1 cellular context compared by ENCODE assay signal in the genomic region with DNA sequence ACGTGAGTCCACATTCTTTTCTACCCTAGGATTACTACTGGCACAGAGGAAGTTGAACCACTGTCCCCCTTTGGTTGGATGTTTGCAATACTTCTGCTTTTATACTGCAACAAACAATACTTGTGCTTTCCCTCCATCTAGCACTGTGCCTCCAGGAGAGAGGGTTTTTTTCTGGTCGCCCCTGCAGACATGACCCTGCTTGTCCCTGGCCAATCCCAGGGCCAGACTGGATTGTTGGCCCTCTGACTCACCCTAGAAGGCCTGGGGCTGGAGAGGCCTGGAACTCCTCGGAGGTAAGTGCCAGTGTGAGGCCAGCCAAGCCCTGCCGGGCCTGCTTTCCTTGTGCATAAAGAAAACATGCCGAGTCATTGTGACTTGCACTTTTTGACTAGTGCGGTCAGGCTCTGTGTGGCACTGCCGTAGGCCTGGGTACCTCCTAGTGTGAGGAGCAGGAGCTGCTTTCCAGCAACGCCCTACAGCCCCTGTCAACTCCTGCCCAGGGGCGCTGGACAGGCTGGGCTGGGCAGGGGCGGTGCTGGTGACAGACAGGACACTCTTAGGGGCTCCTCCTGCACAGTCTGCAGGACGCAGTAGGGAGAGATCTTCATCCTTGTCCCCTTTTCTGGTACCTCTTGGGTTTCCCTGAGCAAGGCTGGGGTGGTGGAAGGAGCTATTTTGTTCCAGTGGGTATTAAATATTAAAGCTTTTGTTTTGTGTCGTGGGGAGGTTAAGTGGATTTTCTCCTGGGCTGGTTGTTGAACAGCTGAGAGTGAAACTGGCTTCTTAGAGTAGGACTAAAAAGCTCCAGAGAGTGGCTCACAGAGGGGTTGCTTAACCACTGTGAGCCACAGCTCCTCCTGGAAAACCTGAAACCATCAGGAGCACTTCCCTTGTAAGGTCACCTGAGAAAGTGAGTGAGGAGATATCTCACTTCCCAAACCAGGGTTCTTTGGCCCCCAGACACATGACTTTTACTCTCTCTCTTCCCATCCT.
TF ChIP-seq lines count a peak whose summit lies in the region.

No MANE protein-coding gene starts in this region.

TF ChIP-seq in SK-N-SH, 30 proteins besides CTCF, POLR2A, EP300 and RAD21 (continued from another document):
- TF ChIP-seq, protein P1, sequence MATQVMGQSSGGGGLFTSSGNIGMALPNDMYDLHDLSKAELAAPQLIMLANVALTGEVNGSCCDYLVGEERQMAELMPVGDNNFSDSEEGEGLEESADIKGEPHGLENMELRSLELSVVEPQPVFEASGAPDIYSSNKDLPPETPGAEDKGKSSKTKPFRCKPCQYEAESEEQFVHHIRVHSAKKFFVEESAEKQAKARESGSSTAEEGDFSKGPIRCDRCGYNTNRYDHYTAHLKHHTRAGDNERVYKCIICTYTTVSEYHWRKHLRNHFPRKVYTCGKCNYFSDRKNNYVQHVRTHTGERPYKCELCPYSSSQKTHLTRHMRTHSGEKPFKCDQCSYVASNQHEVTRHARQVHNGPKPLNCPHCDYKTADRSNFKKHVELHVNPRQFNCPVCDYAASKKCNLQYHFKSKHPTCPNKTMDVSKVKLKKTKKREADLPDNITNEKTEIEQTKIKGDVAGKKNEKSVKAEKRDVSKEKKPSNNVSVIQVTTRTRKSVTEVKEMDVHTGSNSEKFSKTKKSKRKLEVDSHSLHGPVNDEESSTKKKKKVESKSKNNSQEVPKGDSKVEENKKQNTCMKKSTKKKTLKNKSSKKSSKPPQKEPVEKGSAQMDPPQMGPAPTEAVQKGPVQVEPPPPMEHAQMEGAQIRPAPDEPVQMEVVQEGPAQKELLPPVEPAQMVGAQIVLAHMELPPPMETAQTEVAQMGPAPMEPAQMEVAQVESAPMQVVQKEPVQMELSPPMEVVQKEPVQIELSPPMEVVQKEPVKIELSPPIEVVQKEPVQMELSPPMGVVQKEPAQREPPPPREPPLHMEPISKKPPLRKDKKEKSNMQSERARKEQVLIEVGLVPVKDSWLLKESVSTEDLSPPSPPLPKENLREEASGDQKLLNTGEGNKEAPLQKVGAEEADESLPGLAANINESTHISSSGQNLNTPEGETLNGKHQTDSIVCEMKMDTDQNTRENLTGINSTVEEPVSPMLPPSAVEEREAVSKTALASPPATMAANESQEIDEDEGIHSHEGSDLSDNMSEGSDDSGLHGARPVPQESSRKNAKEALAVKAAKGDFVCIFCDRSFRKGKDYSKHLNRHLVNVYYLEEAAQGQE (IDR thresholded peaks at IDR 0.05; ENCODE audit: low read depth, low read length) = 0 out of 2 replicates have a peak, but pooled peaks have one; percentile 46
- TF ChIP-seq ELF1 (IDR thresholded peaks at IDR 0.05) (no peak), GATA2 (CRISPR knock-in tag; IDR thresholded peaks at IDR 0.05) (no peak), RFX5 (IDR thresholded peaks at IDR 0.05; ENCODE audit: low read length) (no peak), SIN3A (IDR thresholded peaks at IDR 0.05; ENCODE audit: borderline replicate concordance, low read depth, low read length) (peak; percentile 66; the same call in 1 of the 2 replicates), CHD2 (IDR thresholded peaks at IDR 0.05; ENCODE audit: low read length, partially characterized antibody) (peak; percentile 18), TEAD4 (IDR thresholded peaks at IDR 0.05; ENCODE audit: borderline replicate concordance, insufficient read depth) (no peak), SMC3 (IDR thresholded peaks at IDR 0.05; ENCODE audit: low read depth, low read length) (no peak), JUND (IDR thresholded peaks at IDR 0.05) (peak; percentile 12; the same call in 1 of the 2 replicates), FOXJ3 (CRISPR knock-in tag; IDR thresholded peaks at IDR 0.05) (peak; percentile 40; the same call in 1 of the 2 replicates), FOSL2 (IDR thresholded peaks at IDR 0.05; ENCODE audit: borderline replicate concordance, low read depth) (peak; percentile 69; the same call in 1 of the 2 replicates), POLR2AphosphoS5 (IDR thresholded peaks at IDR 0.05; ENCODE audit: low read depth, low read length) (peak; percentile 72; the same call in 1 of the 2 replicates), TAF1 (IDR thresholded peaks at IDR 0.05; ENCODE audit: borderline replicate concordance, low read depth, low read length) (peak; percentile 72; the same call in 1 of the 2 replicates), RXRA (IDR thresholded peaks at IDR 0.05; ENCODE audit: borderline replicate concordance, low read depth) (peak; percentile 82; the same call in 1 of the 2 replicates)
- TF ChIP-seq, protein P2, sequence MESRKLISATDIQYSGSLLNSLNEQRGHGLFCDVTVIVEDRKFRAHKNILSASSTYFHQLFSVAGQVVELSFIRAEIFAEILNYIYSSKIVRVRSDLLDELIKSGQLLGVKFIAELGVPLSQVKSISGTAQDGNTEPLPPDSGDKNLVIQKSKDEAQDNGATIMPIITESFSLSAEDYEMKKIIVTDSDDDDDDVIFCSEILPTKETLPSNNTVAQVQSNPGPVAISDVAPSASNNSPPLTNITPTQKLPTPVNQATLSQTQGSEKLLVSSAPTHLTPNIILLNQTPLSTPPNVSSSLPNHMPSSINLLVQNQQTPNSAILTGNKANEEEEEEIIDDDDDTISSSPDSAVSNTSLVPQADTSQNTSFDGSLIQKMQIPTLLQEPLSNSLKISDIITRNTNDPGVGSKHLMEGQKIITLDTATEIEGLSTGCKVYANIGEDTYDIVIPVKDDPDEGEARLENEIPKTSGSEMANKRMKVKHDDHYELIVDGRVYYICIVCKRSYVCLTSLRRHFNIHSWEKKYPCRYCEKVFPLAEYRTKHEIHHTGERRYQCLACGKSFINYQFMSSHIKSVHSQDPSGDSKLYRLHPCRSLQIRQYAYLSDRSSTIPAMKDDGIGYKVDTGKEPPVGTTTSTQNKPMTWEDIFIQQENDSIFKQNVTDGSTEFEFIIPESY (IDR thresholded peaks at IDR 0.05; ENCODE audit: borderline replicate concordance, low read depth) = no peak
- TF ChIP-seq, protein P3, sequence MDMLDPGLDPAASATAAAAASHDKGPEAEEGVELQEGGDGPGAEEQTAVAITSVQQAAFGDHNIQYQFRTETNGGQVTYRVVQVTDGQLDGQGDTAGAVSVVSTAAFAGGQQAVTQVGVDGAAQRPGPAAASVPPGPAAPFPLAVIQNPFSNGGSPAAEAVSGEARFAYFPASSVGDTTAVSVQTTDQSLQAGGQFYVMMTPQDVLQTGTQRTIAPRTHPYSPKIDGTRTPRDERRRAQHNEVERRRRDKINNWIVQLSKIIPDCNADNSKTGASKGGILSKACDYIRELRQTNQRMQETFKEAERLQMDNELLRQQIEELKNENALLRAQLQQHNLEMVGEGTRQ (IDR thresholded peaks at IDR 0.05; ENCODE audit: borderline replicate concordance, low read depth, low read length) = no peak
- TF ChIP-seq, protein P4, sequence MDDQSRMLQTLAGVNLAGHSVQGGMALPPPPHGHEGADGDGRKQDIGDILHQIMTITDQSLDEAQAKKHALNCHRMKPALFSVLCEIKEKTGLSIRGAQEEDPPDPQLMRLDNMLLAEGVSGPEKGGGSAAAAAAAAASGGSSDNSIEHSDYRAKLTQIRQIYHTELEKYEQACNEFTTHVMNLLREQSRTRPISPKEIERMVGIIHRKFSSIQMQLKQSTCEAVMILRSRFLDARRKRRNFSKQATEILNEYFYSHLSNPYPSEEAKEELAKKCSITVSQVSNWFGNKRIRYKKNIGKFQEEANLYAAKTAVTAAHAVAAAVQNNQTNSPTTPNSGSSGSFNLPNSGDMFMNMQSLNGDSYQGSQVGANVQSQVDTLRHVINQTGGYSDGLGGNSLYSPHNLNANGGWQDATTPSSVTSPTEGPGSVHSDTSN (IDR thresholded peaks at IDR 0.05) = peak; percentile 14; the same call in 1 of the 2 replicates
- TF ChIP-seq, protein P5, sequence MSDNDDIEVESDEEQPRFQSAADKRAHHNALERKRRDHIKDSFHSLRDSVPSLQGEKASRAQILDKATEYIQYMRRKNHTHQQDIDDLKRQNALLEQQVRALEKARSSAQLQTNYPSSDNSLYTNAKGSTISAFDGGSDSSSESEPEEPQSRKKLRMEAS (IDR thresholded peaks at IDR 0.05; ENCODE audit: low read depth) = peak; percentile 95
